Comparison of ENCODE assay signal across 9 cellular contexts in genomic region chr20:57698867-57699275, GRCh38. TPM values are rescaled to one million over a fixed set of nuclear protein-coding genes. Genes with fewer than 3 reads are reported as not detected.
A peak's percentile ranks its signal among the peaks of the same experiment; 100 is the strongest.
DNase-seq lines count a peak whose midpoint lies in the region; ATAC-seq and TF ChIP-seq lines count a peak whose summit lies in the region.
"Had no signal": no experiment of that assay in that cellular context is flagged by ENCODE, and none has a peak within 500 bp of the region (broad histone marks: within the 10 kb centered on the region; RNA-seq: fewer than 3 reads in every experiment).

No MANE protein-coding gene starts in this region.

- TF ChIP-seq CTCF in astrocyte of the spinal cord (IDR thresholded peaks at IDR 0.05; ENCODE audit: low read depth, low read length) (no peak), MM.1S (IDR thresholded peaks at IDR 0.05; ENCODE audit: low read length) (no peak), glutamatergic neuron (IDR thresholded peaks at IDR 0.05; ENCODE audit: partially characterized antibody, unreplicated experiment) (no peak)

- no peak overlapping the region for H3K4me3 Mint-ChIP-seq in glutamatergic neuron (ENCODE audit: unreplicated experiment)

- H3K9me2 ChIP-seq in MM.1S (replicated peaks; ENCODE audit: insufficient read depth, low read length), result no peaks in the 10 kb centered on the region

- no peaks in the 10 kb centered on the region for H3F3A ChIP-seq in MM.1S (ENCODE audit: insufficient read depth, low read length)

- H3K36me3 ChIP-seq in MM.1S (replicated peaks; ENCODE audit: insufficient read depth, low read length), result no peaks in the 10 kb centered on the region

- peaks cover 7% of the 10 kb centered on the region for H3K9me3 Mint-ChIP-seq in glutamatergic neuron (ENCODE audit: unreplicated experiment)

- peaks cover 29% of the 10 kb centered on the region for H3K4me1 Mint-ChIP-seq in glutamatergic neuron (ENCODE audit: low read depth, unreplicated experiment)

- in situ Hi-C loops in astrocyte of the spinal cord (cut with HindIII; ENCODE audit: low sequenced_read_pairs), result no loop called here

- no peaks in the 10 kb centered on the region for H3K9me3 ChIP-seq in MM.1S (replicated peaks; ENCODE audit: insufficient read depth, low read length)

- H3K27ac ChIP-seq in MM.1S (ENCODE audit: low read length), result no peak overlapping the region

- H4K20me1 ChIP-seq in MM.1S (ENCODE audit: insufficient read depth, low read length), result no peaks in the 10 kb centered on the region

- H2AFZ ChIP-seq in MM.1S (ENCODE audit: low read length), result no peak overlapping the region

- H3K4me2 ChIP-seq in MM.1S (ENCODE audit: low read depth, low read length), result no peak overlapping the region

- H3K9ac ChIP-seq in MM.1S (ENCODE audit: low read length), result no peak overlapping the region

- peak; percentile 49 for ATAC-seq in GM21619 (IDR thresholded peaks at IDR 0.05; ENCODE audit: unreplicated experiment)

- DNase-seq in NCI-H226 (peak; percentile 61), astrocyte of the spinal cord (ENCODE audit: low read depth, low spot score) (no peak), NCI-H2171 (lab: John Stamatoyannopoulos, UW) (no peak), MM.1S (no peak), glutamatergic neuron (no peak)
- peak; percentile 32 for DNase-seq in stimulated activated CD8-positive, alpha-beta memory T cell treated with anti-CD3 and anti-CD28 coated beads, Interleukin-4, amount 100 ng/mL, for 48 hours
- DNase-seq: NCI-H187 treated with DMSO at 0.1 percent for 48 hours had no signal

- H3K36me3 Mint-ChIP-seq in glutamatergic neuron (ENCODE audit: unreplicated experiment), result no peaks in the 10 kb centered on the region

- H3K27me3 Mint-ChIP-seq in glutamatergic neuron (ENCODE audit: unreplicated experiment), result no peaks in the 10 kb centered on the region

- no peaks in the 10 kb centered on the region for H3K4me1 ChIP-seq in MM.1S (ENCODE audit: low read length)

- no peaks in the 10 kb centered on the region for H3K27me3 ChIP-seq in MM.1S (replicated peaks; ENCODE audit: insufficient read depth, low read length)

- no peak overlapping the region for H3K27ac Mint-ChIP-seq in glutamatergic neuron (ENCODE audit: unreplicated experiment)

- H3K4me3 ChIP-seq in astrocyte of the spinal cord (ENCODE audit: low read depth, low read length) (peak overlapping the region; percentile 17), MM.1S (ENCODE audit: low read length) (no peak overlapping the region)
- H3K4me3 ChIP-seq: lung had no signal

- no peaks in the 10 kb centered on the region for H3K79me2 ChIP-seq in MM.1S (ENCODE audit: low read length)

RNA-seq across cellular contexts. Expression of gene PMEPA1, which starts 10.9 kb away (rescaled TPM):
- 14.4 TPM for total RNA-seq in glutamatergic neuron (ENCODE audit: unreplicated experiment)

Comparison
In these comparisons a context has a peak if more than half of its experiments do, and no peak if none do; other contexts are left out.
1. DNase-seq: peak in NCI-H226 (single experiment) and stimulated activated CD8-positive, alpha-beta memory T cell treated with anti-CD3 and anti-CD28 coated beads, Interleukin-4, amount 100 ng/mL, for 48 hours (single experiment); none in astrocyte of the spinal cord (single experiment), NCI-H2171 (single experiment), MM.1S (single experiment) and glutamatergic neuron (single experiment).